ENCODE assay signal across 15 cellular contexts in genomic region chr22:42918500-42918899, GRCh38.
DNase-seq lines count a peak whose midpoint lies in the region; ATAC-seq, FAIRE-seq and TF ChIP-seq lines count a peak whose summit lies in the region.
"Had no signal": no experiment of that assay in that cellular context is flagged by ENCODE, and none has a peak within 500 bp of the region (broad histone marks: within the 10 kb centered on the region; RNA-seq: fewer than 3 reads in every experiment).

No MANE protein-coding gene starts in this region.

- H3K27ac Mint-ChIP-seq in stimulated activated memory B cell treated with anti-CD40 and anti-IgM and Interleukin-4, amounts not matched to agents 10 μg/mL and 1 μg/mL and 100 μg/mL, for 72 hours: no peak overlapping the region

- peak overlapping the region; percentile 50 for H3K9ac ChIP-seq in keratinocyte (ENCODE audit: control insufficient read depth, extremely low read depth, insufficient read depth, low read length)

- CTCF ChIA-PET in A549 (lab: Yijun Ruan, JAX): interaction anchor here (3.2 to 5.2 kb wide), 2 partner anchors 10 to 72 kb away, joined by 9 to 24 read pairs; no protein-coding TSS in a partner anchor

- intact Hi-C loops in ascending aorta (cut with DNase I): no loop called here

- peaks cover 26% of the 10 kb centered on the region for H4K20me1 ChIP-seq in keratinocyte (ENCODE audit: control insufficient read depth, extremely low read depth, insufficient read depth, low read length)

- peaks cover 6% of the 10 kb centered on the region for H3K9me1 ChIP-seq in keratinocyte (ENCODE audit: control insufficient read depth, extremely low read depth, insufficient read depth, low read length)

- dilution Hi-C loops in keratinocyte (cut with MboI; ENCODE audit: extremely low pct_ligation_motif_present, low sequenced_read_pairs): no loop called here

- no peaks in the 10 kb centered on the region for H3K36me3 ChIP-seq in ascending aorta
- no peaks in the 10 kb centered on the region for H3K36me3 ChIP-seq in keratinocyte (ENCODE audit: control insufficient read depth in 2 of 2, extremely low read depth in 1 of 2, insufficient read depth in 2 of 2, low read length in 2 of 2)
- H3K36me3 ChIP-seq: tibial nerve had no signal

- FAIRE-seq in A549 (lab: Jason Lieb, UNC): no peak
- peak; percentile 4 for FAIRE-seq in GM19239 (lab: Jason Lieb, UNC)
- peak; percentile 86 for FAIRE-seq in keratinocyte (lab: Jason Lieb, UNC)

- H3K4me2 ChIP-seq in A549: peak overlapping the region; percentile 65
- peak overlapping the region; percentile 75 for H3K4me2 ChIP-seq in keratinocyte (ENCODE audit: control insufficient read depth, extremely low read depth, insufficient read depth, low read depth, low read length)

- TF ChIP-seq EP300 in A549 (IDR thresholded peaks at IDR 0.05): no peak

- H3K36me3 Mint-ChIP-seq in stimulated activated memory B cell treated with anti-CD40 and anti-IgM and Interleukin-4, amounts not matched to agents 10 μg/mL and 1 μg/mL and 100 μg/mL, for 72 hours: no peaks in the 10 kb centered on the region

- no peak overlapping the region for H2AFZ ChIP-seq in keratinocyte (ENCODE audit: control insufficient read depth, low read length)

- no peak for TF ChIP-seq RAD21 in A549 (conservative IDR thresholded peaks at IDR 0.05 in 1 of 2, IDR thresholded peaks at IDR 0.05 in 1 of 2)

- no peaks in the 10 kb centered on the region for H3K27me3 Mint-ChIP-seq in stimulated activated memory B cell treated with anti-CD40 and anti-IgM and Interleukin-4, amounts not matched to agents 10 μg/mL and 1 μg/mL and 100 μg/mL, for 72 hours

- 88% methylated on average over 4 of the region's 4 CpGs for WGBS in A549 (ENCODE audit: missing lambda C conversion rate)

- H3K4me1 ChIP-seq in A549 (peaks cover 65% of the 10 kb centered on the region), ascending aorta (peaks cover 9 to 35% of the 10 kb centered on the region in 2 donors), keratinocyte (ENCODE audit: control insufficient read depth, extremely low read depth, insufficient read depth, low read length) (peaks cover 39% of the 10 kb centered on the region)

- H3K4me3 Mint-ChIP-seq in stimulated activated memory B cell treated with anti-CD40 and anti-IgM and Interleukin-4, amounts not matched to agents 10 μg/mL and 1 μg/mL and 100 μg/mL, for 72 hours: no peak overlapping the region

- no peak for ATAC-seq in A549
- ATAC-seq in stimulated activated memory B cell treated with anti-CD40 and anti-IgM and Interleukin-4, amounts not matched to agents 10 μg/mL and 1 μg/mL and 100 μg/mL, for 72 hours: no peak
- ATAC-seq: left lobe of liver had no signal

- H3K27ac ChIP-seq in A549: peak overlapping the region; percentile 87 to 92; a peak in 5 of 6 replicates
- peak overlapping the region; percentile 67 to 82 for H3K27ac ChIP-seq in ascending aorta
- H3K27ac ChIP-seq in keratinocyte (ENCODE audit: control insufficient read depth, insufficient read depth, low read length): peak overlapping the region; percentile 63
- H3K27ac ChIP-seq: tibial nerve had no signal

- H3K4me3 ChIP-seq in A549: no peak overlapping the region
- no peak overlapping the region for H3K4me3 ChIP-seq in ascending aorta
- H3K4me3 ChIP-seq in keratinocyte (ENCODE audit: control insufficient read depth in 2 of 3, extremely low read depth in 1 of 3, insufficient read depth in 2 of 3, low read depth in 1 of 3, low read length in 3 of 3): peak overlapping the region in 2 of 3 experiments; percentile 9 to 29
- H3K4me3 ChIP-seq: tibial nerve had no signal

- DNase-seq in A549 (ENCODE audit: low read depth in 1 of 2, low spot score in 1 of 2) (no peak), GM19239 (ENCODE audit: insufficient read length, low spot score) (no peak), ascending aorta (ENCODE audit: low spot score in 2 of 2) (no peak), keratinocyte (ENCODE audit: low read depth, low spot score) (no peak), middle frontal gyrus (ENCODE audit: extremely low spot score, low spot score) (no peak), UCSD-AML1 (lab: John Stamatoyannopoulos, UW; ENCODE audit: unreplicated experiment) (no peak)
- no peak for DNase-seq in stimulated activated CD4-positive, alpha-beta T cell treated with anti-CD3 and anti-CD28 coated beads, Interleukin-12 subunit alpha, Interleukin-12 subunit beta, amount 100 ng/mL, for 4 hours
- DNase-seq: activated CD4-positive, alpha-beta T cell treated with anti-CD3 and anti-CD28 coated beads, Interleukin-2, amount 50 U/mL, for 1 hour; activated CD8-positive, alpha-beta memory T cell treated with anti-CD3 and anti-CD28 coated beads, Interleukin-2, amount 50 U/mL, for 4 hours; activated effector memory CD4-positive, alpha-beta T cell treated with Interleukin-2 at 50 U/mL for 16 hours; GOT3; midbrain had no signal

- H3K27me3 ChIP-seq in ascending aorta (no peaks in the 10 kb centered on the region), keratinocyte (ENCODE audit: control insufficient read depth, extremely low read depth, insufficient read depth, low read length) (no peaks in the 10 kb centered on the region)
- H3K27me3 ChIP-seq: tibial nerve had no signal

- H3K4me1 Mint-ChIP-seq in stimulated activated memory B cell treated with anti-CD40 and anti-IgM and Interleukin-4, amounts not matched to agents 10 μg/mL and 1 μg/mL and 100 μg/mL, for 72 hours: peaks cover 46% of the 10 kb centered on the region

- no peaks in the 10 kb centered on the region for H3K9me3 Mint-ChIP-seq in stimulated activated memory B cell treated with anti-CD40 and anti-IgM and Interleukin-4, amounts not matched to agents 10 μg/mL and 1 μg/mL and 100 μg/mL, for 72 hours

- peaks cover 58% of the 10 kb centered on the region for H3K79me2 ChIP-seq in keratinocyte (ENCODE audit: control insufficient read depth, insufficient read depth, low read length)

- POLR2A ChIA-PET in A549 (lab: Yijun Ruan, JAX): no interaction called here

- no peak for TF ChIP-seq POLR2A in A549 (IDR thresholded peaks at IDR 0.05; ENCODE audit: low read length)

- H3K9me3 ChIP-seq in A549 (no peaks in the 10 kb centered on the region), ascending aorta (no peaks in the 10 kb centered on the region), keratinocyte (ENCODE audit: control insufficient read depth, low read depth, low read length) (no peaks in the 10 kb centered on the region)
- H3K9me3 ChIP-seq: tibial nerve had no signal

- TF ChIP-seq CTCF in A549 (IDR thresholded peaks at IDR 0.05) (no peak), ascending aorta (IDR thresholded peaks at IDR 0.05) (no peak), keratinocyte (optimal IDR thresholded peaks at IDR 0.05 in 1 of 3, IDR thresholded peaks at IDR 0.05 in 1 of 3, conservative IDR thresholded peaks at IDR 0.05 in 1 of 3; ENCODE audit: extremely low read depth in 1 of 3, insufficient read depth in 2 of 3, low read length in 3 of 3) (no peak)

TF ChIP-seq in A549, 52 proteins besides CTCF, POLR2A, EP300 and RAD21:
- no peak for TF ChIP-seq MAZ (IDR thresholded peaks at IDR 0.05; ENCODE audit: borderline replicate concordance, low read depth, low read length)
- no peak for TF ChIP-seq HOXB13 (CRISPR knock-in tag; IDR thresholded peaks at IDR 0.05; ENCODE audit: low read depth)
- TF ChIP-seq CEBPB (IDR thresholded peaks at IDR 0.05): no peak
- no peak for TF ChIP-seq KDM5A (IDR thresholded peaks at IDR 0.05)
- TF ChIP-seq, protein P1, sequence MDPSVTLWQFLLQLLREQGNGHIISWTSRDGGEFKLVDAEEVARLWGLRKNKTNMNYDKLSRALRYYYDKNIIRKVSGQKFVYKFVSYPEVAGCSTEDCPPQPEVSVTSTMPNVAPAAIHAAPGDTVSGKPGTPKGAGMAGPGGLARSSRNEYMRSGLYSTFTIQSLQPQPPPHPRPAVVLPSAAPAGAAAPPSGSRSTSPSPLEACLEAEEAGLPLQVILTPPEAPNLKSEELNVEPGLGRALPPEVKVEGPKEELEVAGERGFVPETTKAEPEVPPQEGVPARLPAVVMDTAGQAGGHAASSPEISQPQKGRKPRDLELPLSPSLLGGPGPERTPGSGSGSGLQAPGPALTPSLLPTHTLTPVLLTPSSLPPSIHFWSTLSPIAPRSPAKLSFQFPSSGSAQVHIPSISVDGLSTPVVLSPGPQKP (IDR thresholded peaks at IDR 0.05; ENCODE audit: low read depth, low read length): no peak
- no peak for TF ChIP-seq CHD4 (IDR thresholded peaks at IDR 0.05; ENCODE audit: borderline replicate concordance)
- TF ChIP-seq BHLHE40 (IDR thresholded peaks at IDR 0.05; ENCODE audit: low read depth, low read length): no peak
- no peak for TF ChIP-seq ZSCAN20 (CRISPR knock-in tag; IDR thresholded peaks at IDR 0.05)
- TF ChIP-seq NPAS2 (CRISPR knock-in tag; IDR thresholded peaks at IDR 0.05; ENCODE audit: borderline replicate concordance): no peak
- TF ChIP-seq JUNB (IDR thresholded peaks at IDR 0.05): no peak
- TF ChIP-seq MYC (IDR thresholded peaks at IDR 0.05; ENCODE audit: borderline replicate concordance, low read length): no peak
- no peak for TF ChIP-seq JUN (IDR thresholded peaks at IDR 0.05)

Comparison
In these comparisons a context has a peak if more than half of its experiments do, and no peak if none do; other contexts are left out.
1. H3K4me3 ChIP-seq: peak in keratinocyte (2 of 3); none in A549 (single experiment) and ascending aorta (0 of 2).
2. Peak in every context shown above with its lines, with median percentiles within 50 percentile points of each other: H3K27ac ChIP-seq.